20 cellular contexts compared by ENCODE assay signal in the genomic region with DNA sequence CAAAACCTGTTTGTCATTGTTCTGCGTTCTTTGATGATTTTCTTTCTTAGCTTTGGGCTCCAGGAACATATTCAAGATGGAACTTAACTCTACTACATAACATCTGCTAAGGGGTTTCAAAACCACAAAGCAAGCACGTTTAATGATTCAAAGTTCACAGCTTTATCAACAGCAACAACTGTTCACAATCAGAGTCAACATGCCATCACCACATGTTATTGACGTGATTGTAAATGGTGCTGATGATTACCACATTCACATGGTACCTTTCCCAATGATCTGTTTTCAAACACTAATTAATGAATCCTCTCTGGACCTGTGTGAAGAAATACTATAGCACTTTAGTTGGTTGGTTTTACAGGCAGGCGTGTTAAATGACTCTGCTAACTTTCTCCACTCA.
A peak's percentile ranks its signal among the peaks of the same experiment; 100 is the strongest.
DNase-seq lines count a peak whose midpoint lies in the region; ATAC-seq, FAIRE-seq and TF ChIP-seq lines count a peak whose summit lies in the region.
"Had no signal": no experiment of that assay in that cellular context is flagged by ENCODE, and none has a peak within 500 bp of the region (broad histone marks: within the 10 kb centered on the region; RNA-seq: fewer than 3 reads in every experiment).

No MANE protein-coding gene starts in this region.

- DNase-seq in LHCN-M2 (ENCODE audit: low read depth) (peak; percentile 34), GM12878 (ENCODE audit: low read depth, low spot score) (no peak), foreskin fibroblast (peak; percentile 23 to 41), myocyte (ENCODE audit: low read depth) (peak; percentile 31), posterior cingulate gyrus (no peak), DMS 273 treated with DMSO at 0.1 percent for 48 hours (lab: John Stamatoyannopoulos, UW) (no peak), RWPE1 (ENCODE audit: low spot score) (no peak), nucleus accumbens (lab: John Stamatoyannopoulos, UW) (no peak)
- DNase-seq: BE2C; CD4-positive, alpha-beta memory T cell; DMS153; DMS79 treated with DMSO at 0.1 percent for 48 hours; EL; GOT3; H9 had no signal

- no peak for TF ChIP-seq CTCF in GM12878 (IDR thresholded peaks at IDR 0.05 in 2 of 3, conservative IDR thresholded peaks at IDR 0.05 in 1 of 3; ENCODE audit: control insufficient read depth in 2 of 3, extremely low read depth in 1 of 3, insufficient read depth in 1 of 3, low read depth in 3 of 3, low read length in 3 of 3)
- no peak for TF ChIP-seq CTCF in foreskin fibroblast (IDR thresholded peaks at IDR 0.05; ENCODE audit: low read depth, low read length)
- TF ChIP-seq CTCF in RWPE1 (conservative IDR thresholded peaks at IDR 0.05; ENCODE audit: low read depth), result no peak

- H3K79me2 ChIP-seq in GM12878 (ENCODE audit: control insufficient read depth, insufficient read depth, low read length), result no peaks in the 10 kb centered on the region

- SMC1A ChIA-PET in GM12878 (lab: Charles Lee; ENCODE audit: uncharacterized antibody, unreplicated experiment), result interaction anchor here (0.9 to 1.6 kb wide), 2 partner anchors 15 to 124 kb away, joined by 3 to 4 read pairs; no protein-coding TSS in a partner anchor

- FAIRE-seq in GM12878 (lab: Jason Lieb, UNC), result no peak
- FAIRE-seq: A204.1, G401.6, GM12892, HTR-8/SVneo had no signal

- no peak for ATAC-seq in GM12878

- no peaks in the 10 kb centered on the region for H3K4me1 ChIP-seq in GM12878 (ENCODE audit: control insufficient read depth, insufficient read depth, low read length)
- H3K4me1 ChIP-seq: BE2C had no signal

- H3K27me3 ChIP-seq in GM12878 (replicated peaks in 1 of 2; ENCODE audit: control insufficient read depth in 2 of 2, insufficient read depth in 2 of 2, low read length in 1 of 2), result no peaks in the 10 kb centered on the region

- H3K9me3 ChIP-seq in GM12878 (replicated peaks; ENCODE audit: control insufficient read depth, insufficient read depth, low read length), result no peaks in the 10 kb centered on the region
- H3K9me3 ChIP-seq: BE2C had no signal

- H3K36me3 ChIP-seq in GM12878 (ENCODE audit: control insufficient read depth in 2 of 2, insufficient read depth in 2 of 2, low read length in 1 of 2), result no peaks in the 10 kb centered on the region
- H3K36me3 ChIP-seq: BE2C had no signal

- 0% methylated on average over 4 of the region's 4 CpGs for whole genome bisulfite sequencing in GM12878 (ENCODE audit: insufficient coverage, insufficient replicate concordance, low lambda C conversion rate, missing lambda C conversion rate)

- H3K4me3 ChIP-seq in GM12878, result no peak overlapping the region
- H3K4me3 ChIP-seq in foreskin fibroblast (ENCODE audit: low read depth in 1 of 2, low read length in 2 of 2), result no peak overlapping the region

- TF ChIP-seq EP300 in GM12878 (IDR thresholded peaks at IDR 0.05; ENCODE audit: borderline replicate concordance in 1 of 2, control insufficient read depth in 1 of 2, low read depth in 2 of 2, low read length in 2 of 2), result no peak

- no peak overlapping the region for H3K9ac ChIP-seq in GM12878 (ENCODE audit: control insufficient read depth, insufficient read depth, low read length)

- H3K4me2 ChIP-seq in GM12878 (ENCODE audit: control insufficient read depth, insufficient read depth), result no peak overlapping the region

- no peak for TF ChIP-seq RAD21 in GM12878 (IDR thresholded peaks at IDR 0.05; ENCODE audit: insufficient read depth, low read depth, low read length)

- CTCF ChIA-PET in GM12878 (lab: Yijun Ruan, JAX) (interaction anchor here (0.9 kb wide), 1 partner anchor 124 kb away, joined by 3 read pairs; no protein-coding TSS in a partner anchor), RWPE1 (lab: Yijun Ruan, JAX) (no interaction called here)

- RAD21 ChIA-PET in GM12878 (lab: Charles Lee; ENCODE audit: unreplicated experiment), result no interaction called here

- H4K20me1 ChIP-seq in GM12878 (ENCODE audit: control insufficient read depth, insufficient read depth), result no peaks in the 10 kb centered on the region

- H3K27ac ChIP-seq in GM12878 (ENCODE audit: control insufficient read depth, insufficient read depth) (no peak overlapping the region), RWPE1 (no peak overlapping the region)
- H3K27ac ChIP-seq: C4-2B had no signal

- peak overlapping the region; percentile 15; the same call in 1 of the 2 replicates for H2AFZ ChIP-seq in GM12878 (ENCODE audit: control insufficient read depth, low read depth, low read length)

- in situ Hi-C loops in GM12878 (cut with MboI), result no loop called here

- BruUV-seq in GM12878 (replicated peaks; lab: Mats Ljungman, UMichigan), result no TSS peak

- no peak for TF ChIP-seq POLR2A in GM12878 (IDR thresholded peaks at IDR 0.05; ENCODE audit: low read depth, low read length)

- POLR2A ChIA-PET in GM12878 (lab: Charles Lee), result no interaction called here
- POLR2A ChIA-PET in RWPE1 (lab: Yijun Ruan, JAX; ENCODE audit: low non-redundant PET), result no interaction called here

- intact Hi-C loops in GM12878 (cut with micrococcal nuclease; ENCODE audit: unreplicated experiment), result no loop called here
- intact Hi-C loops in posterior cingulate gyrus (cut with DNase I), result no loop called here

TF ChIP-seq in GM12878, 131 proteins besides CTCF, POLR2A, EP300 and RAD21:
- TF ChIP-seq MTA2 (IDR thresholded peaks at IDR 0.05; ENCODE audit: low read depth), result peak; percentile 62; the same call in 1 of the 2 replicates
- TF ChIP-seq CHD1 (IDR thresholded peaks at IDR 0.05; ENCODE audit: low read depth, low read length), result no peak
- TF ChIP-seq, protein P1, sequence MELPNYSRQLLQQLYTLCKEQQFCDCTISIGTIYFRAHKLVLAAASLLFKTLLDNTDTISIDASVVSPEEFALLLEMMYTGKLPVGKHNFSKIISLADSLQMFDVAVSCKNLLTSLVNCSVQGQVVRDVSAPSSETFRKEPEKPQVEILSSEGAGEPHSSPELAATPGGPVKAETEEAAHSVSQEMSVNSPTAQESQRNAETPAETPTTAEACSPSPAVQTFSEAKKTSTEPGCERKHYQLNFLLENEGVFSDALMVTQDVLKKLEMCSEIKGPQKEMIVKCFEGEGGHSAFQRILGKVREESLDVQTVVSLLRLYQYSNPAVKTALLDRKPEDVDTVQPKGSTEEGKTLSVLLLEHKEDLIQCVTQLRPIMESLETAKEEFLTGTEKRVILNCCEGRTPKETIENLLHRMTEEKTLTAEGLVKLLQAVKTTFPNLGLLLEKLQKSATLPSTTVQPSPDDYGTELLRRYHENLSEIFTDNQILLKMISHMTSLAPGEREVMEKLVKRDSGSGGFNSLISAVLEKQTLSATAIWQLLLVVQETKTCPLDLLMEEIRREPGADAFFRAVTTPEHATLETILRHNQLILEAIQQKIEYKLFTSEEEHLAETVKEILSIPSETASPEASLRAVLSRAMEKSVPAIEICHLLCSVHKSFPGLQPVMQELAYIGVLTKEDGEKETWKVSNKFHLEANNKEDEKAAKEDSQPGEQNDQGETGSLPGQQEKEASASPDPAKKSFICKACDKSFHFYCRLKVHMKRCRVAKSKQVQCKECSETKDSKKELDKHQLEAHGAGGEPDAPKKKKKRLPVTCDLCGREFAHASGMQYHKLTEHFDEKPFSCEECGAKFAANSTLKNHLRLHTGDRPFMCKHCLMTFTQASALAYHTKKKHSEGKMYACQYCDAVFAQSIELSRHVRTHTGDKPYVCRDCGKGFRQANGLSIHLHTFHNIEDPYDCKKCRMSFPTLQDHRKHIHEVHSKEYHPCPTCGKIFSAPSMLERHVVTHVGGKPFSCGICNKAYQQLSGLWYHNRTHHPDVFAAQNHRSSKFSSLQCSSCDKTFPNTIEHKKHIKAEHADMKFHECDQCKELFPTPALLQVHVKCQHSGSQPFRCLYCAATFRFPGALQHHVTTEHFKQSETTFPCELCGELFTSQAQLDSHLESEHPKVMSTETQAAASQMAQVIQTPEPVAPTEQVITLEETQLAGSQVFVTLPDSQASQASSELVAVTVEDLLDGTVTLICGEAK (IDR thresholded peaks at IDR 0.05; ENCODE audit: borderline replicate concordance), result peak; percentile 88
- no peak for TF ChIP-seq HDAC6 (IDR thresholded peaks at IDR 0.05; ENCODE audit: unreplicated experiment)
- TF ChIP-seq SIX5 (IDR thresholded peaks at IDR 0.05; ENCODE audit: low read depth, low read length, severe bottlenecking), result no peak
- peak in 1 of 2 experiments; percentile 61; a peak in 2 of 4 replicates for TF ChIP-seq BHLHE40 (IDR thresholded peaks at IDR 0.05; ENCODE audit: borderline replicate concordance in 1 of 2, low read depth in 2 of 2, low read length in 1 of 2)
TF ChIP-seq in GM12878: peak in this region for 3.

Comparison
In these comparisons a context has a peak if more than half of its experiments do, and no peak if none do; other contexts are left out.
1. DNase-seq: peak in LHCN-M2 (single experiment), foreskin fibroblast (2 of 2) and myocyte (single experiment); none in GM12878 (single experiment), posterior cingulate gyrus (0 of 10), DMS 273 treated with DMSO at 0.1 percent for 48 hours (single experiment), RWPE1 (single experiment) and nucleus accumbens (0 of 56).